In the genomic region with DNA sequence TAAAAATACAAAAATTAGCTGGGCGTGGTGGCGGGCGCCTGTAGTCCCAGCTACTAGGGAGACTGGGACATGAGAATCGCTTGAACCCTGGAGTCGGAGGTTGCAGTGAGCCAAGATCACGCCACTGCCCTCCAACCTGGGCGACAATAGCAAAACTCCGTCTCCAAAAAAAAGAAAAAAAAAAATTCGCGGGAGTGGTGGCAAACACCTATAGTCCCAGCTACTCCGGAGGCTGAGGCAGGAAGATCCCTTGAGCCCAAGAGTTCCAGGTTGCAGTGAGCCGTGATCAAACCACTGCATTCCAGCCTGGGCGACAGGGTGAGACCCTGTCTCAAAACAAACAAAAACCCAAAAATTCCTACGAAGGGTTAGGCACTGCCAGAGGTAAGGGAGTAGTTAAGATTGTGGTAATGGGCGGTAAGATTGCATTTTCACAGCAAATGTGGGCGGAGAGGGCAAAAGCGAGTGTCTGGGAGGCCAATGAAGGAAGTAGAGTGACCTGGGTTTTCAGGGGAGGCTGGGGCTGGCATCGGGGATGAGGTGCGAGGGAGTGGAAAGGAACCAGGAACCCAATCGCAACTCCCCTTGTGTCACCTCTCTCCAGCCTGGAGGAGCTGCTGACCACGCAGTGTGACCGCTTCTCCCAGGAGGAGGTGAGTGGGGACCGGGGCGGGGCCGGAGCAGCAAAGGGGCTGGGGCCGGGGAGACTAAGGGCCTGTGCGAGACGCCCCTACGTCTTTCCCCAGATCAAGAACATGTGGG, we compare ENCODE assay signal across 1 cellular context.
A peak's percentile ranks its signal among the peaks of the same experiment; 100 is the strongest.
TF ChIP-seq lines count a peak whose summit lies in the region.

No MANE protein-coding gene starts in this region.

TF ChIP-seq in HEK293, 187 proteins besides CTCF, POLR2A, EP300 and RAD21 (continued from another document):
- TF ChIP-seq ZNF776 (tag by site-specific recombination; IDR thresholded peaks at IDR 0.05; ENCODE audit: borderline replicate concordance): no peak
- no peak for TF ChIP-seq MZF1 (tag by site-specific recombination; IDR thresholded peaks at IDR 0.05; ENCODE audit: borderline replicate concordance)
- TF ChIP-seq ZNF626 (tag by site-specific recombination; IDR thresholded peaks at IDR 0.05): no peak
- no peak for TF ChIP-seq SP3 (tag by site-specific recombination; IDR thresholded peaks at IDR 0.05)
- peak; percentile 41; the same call in 1 of the 2 replicates for TF ChIP-seq ZBTB20 (tag by site-specific recombination; IDR thresholded peaks at IDR 0.05)
- no peak for TF ChIP-seq ZNF169 (tag by site-specific recombination; IDR thresholded peaks at IDR 0.05)
- TF ChIP-seq, protein P1, sequence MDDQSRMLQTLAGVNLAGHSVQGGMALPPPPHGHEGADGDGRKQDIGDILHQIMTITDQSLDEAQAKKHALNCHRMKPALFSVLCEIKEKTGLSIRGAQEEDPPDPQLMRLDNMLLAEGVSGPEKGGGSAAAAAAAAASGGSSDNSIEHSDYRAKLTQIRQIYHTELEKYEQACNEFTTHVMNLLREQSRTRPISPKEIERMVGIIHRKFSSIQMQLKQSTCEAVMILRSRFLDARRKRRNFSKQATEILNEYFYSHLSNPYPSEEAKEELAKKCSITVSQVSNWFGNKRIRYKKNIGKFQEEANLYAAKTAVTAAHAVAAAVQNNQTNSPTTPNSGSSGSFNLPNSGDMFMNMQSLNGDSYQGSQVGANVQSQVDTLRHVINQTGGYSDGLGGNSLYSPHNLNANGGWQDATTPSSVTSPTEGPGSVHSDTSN (CRISPR knock-in tag; IDR thresholded peaks at IDR 0.05): no peak; the same call in 1 of the 2 replicates
- TF ChIP-seq, protein P2, sequence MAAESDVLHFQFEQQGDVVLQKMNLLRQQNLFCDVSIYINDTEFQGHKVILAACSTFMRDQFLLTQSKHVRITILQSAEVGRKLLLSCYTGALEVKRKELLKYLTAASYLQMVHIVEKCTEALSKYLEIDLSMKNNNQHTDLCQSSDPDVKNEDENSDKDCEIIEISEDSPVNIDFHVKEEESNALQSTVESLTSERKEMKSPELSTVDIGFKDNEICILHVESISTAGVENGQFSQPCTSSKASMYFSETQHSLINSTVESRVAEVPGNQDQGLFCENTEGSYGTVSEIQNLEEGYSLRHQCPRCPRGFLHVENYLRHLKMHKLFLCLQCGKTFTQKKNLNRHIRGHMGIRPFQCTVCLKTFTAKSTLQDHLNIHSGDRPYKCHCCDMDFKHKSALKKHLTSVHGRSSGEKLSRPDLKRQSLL (tag by site-specific recombination; IDR thresholded peaks at IDR 0.05): no peak
- TF ChIP-seq, protein P3, sequence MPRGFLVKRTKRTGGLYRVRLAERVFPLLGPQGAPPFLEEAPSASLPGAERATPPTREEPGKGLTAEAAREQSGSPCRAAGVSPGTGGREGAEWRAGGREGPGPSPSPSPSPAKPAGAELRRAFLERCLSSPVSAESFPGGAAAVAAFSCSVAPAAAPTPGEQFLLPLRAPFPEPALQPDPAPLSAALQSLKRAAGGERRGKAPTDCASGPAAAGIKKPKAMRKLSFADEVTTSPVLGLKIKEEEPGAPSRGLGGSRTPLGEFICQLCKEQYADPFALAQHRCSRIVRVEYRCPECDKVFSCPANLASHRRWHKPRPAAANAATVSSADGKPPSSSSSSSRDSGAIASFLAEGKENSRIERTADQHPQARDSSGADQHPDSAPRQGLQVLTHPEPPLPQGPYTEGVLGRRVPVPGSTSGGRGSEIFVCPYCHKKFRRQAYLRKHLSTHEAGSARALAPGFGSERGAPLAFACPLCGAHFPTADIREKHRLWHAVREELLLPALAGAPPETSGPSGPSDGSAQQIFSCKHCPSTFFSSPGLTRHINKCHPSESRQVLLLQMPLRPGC (tag by site-specific recombination; IDR thresholded peaks at IDR 0.05): no peak
- TF ChIP-seq, protein P4, sequence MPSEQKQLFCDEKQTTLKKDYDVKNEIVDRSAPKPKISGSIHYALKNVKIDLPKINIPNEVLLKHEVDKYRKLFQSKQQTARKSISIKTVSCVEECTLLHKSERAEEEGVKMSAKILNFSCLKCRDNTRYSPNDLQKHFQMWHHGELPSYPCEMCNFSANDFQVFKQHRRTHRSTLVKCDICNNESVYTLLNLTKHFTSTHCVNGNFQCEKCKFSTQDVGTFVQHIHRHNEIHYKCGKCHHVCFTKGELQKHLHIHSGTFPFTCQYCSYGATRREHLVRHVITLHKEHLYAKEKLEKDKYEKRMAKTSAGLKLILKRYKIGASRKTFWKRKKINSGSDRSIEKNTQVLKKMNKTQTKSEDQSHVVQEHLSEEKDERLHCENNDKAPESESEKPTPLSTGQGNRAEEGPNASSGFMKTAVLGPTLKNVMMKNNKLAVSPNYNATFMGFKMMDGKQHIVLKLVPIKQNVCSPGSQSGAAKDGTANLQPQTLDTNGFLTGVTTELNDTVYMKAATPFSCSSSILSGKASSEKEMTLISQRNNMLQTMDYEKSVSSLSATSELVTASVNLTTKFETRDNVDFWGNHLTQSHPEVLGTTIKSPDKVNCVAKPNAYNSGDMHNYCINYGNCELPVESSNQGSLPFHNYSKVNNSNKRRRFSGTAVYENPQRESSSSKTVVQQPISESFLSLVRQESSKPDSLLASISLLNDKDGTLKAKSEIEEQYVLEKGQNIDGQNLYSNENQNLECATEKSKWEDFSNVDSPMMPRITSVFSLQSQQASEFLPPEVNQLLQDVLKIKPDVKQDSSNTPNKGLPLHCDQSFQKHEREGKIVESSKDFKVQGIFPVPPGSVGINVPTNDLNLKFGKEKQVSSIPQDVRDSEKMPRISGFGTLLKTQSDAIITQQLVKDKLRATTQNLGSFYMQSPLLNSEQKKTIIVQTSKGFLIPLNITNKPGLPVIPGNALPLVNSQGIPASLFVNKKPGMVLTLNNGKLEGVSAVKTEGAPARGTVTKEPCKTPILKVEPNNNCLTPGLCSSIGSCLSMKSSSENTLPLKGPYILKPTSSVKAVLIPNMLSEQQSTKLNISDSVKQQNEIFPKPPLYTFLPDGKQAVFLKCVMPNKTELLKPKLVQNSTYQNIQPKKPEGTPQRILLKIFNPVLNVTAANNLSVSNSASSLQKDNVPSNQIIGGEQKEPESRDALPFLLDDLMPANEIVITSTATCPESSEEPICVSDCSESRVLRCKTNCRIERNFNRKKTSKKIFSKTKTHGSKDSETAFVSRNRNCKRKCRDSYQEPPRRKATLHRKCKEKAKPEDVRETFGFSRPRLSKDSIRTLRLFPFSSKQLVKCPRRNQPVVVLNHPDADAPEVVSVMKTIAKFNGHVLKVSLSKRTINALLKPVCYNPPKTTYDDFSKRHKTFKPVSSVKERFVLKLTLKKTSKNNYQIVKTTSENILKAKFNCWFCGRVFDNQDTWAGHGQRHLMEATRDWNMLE (tag by site-specific recombination; conservative IDR thresholded peaks at IDR 0.05; ENCODE audit: low read depth): no peak; the same call in 1 of the 2 replicates
- no peak for TF ChIP-seq ZNF571 (tag by site-specific recombination; IDR thresholded peaks at IDR 0.05)
- TF ChIP-seq, protein P5, sequence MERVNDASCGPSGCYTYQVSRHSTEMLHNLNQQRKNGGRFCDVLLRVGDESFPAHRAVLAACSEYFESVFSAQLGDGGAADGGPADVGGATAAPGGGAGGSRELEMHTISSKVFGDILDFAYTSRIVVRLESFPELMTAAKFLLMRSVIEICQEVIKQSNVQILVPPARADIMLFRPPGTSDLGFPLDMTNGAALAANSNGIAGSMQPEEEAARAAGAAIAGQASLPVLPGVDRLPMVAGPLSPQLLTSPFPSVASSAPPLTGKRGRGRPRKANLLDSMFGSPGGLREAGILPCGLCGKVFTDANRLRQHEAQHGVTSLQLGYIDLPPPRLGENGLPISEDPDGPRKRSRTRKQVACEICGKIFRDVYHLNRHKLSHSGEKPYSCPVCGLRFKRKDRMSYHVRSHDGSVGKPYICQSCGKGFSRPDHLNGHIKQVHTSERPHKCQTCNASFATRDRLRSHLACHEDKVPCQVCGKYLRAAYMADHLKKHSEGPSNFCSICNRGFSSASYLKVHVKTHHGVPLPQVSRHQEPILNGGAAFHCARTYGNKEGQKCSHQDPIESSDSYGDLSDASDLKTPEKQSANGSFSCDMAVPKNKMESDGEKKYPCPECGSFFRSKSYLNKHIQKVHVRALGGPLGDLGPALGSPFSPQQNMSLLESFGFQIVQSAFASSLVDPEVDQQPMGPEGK (tag by site-specific recombination; IDR thresholded peaks at IDR 0.05): peak; percentile 85; the same call in 1 of the 2 replicates
- no peak for TF ChIP-seq HOXD13 (CRISPR knock-in tag; IDR thresholded peaks at IDR 0.05; ENCODE audit: borderline replicate concordance)
- TF ChIP-seq GLI4 (tag by site-specific recombination; IDR thresholded peaks at IDR 0.05): 0 out of 2 replicates have a peak, but pooled peaks have one; percentile 59
- no peak for TF ChIP-seq RBAK (tag by site-specific recombination; IDR thresholded peaks at IDR 0.05)
- no peak for TF ChIP-seq ZNF211 (tag by site-specific recombination; IDR thresholded peaks at IDR 0.05; ENCODE audit: low read depth)
- peak; percentile 92 for TF ChIP-seq ZFHX2 (tag by site-specific recombination; conservative IDR thresholded peaks at IDR 0.05)
- TF ChIP-seq ZNF600 (tag by site-specific recombination; IDR thresholded peaks at IDR 0.05): 0 out of 2 replicates have a peak, but pooled peaks have one; percentile 31
- TF ChIP-seq, protein P6, sequence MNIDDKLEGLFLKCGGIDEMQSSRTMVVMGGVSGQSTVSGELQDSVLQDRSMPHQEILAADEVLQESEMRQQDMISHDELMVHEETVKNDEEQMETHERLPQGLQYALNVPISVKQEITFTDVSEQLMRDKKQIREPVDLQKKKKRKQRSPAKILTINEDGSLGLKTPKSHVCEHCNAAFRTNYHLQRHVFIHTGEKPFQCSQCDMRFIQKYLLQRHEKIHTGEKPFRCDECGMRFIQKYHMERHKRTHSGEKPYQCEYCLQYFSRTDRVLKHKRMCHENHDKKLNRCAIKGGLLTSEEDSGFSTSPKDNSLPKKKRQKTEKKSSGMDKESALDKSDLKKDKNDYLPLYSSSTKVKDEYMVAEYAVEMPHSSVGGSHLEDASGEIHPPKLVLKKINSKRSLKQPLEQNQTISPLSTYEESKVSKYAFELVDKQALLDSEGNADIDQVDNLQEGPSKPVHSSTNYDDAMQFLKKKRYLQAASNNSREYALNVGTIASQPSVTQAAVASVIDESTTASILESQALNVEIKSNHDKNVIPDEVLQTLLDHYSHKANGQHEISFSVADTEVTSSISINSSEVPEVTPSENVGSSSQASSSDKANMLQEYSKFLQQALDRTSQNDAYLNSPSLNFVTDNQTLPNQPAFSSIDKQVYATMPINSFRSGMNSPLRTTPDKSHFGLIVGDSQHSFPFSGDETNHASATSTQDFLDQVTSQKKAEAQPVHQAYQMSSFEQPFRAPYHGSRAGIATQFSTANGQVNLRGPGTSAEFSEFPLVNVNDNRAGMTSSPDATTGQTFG (tag by site-specific recombination; IDR thresholded peaks at IDR 0.05; ENCODE audit: borderline replicate concordance): peak; percentile 55; the same call in 1 of the 2 replicates
- TF ChIP-seq ZSCAN30 (tag by site-specific recombination; IDR thresholded peaks at IDR 0.05): no peak
- no peak for TF ChIP-seq ZNF561 (tag by site-specific recombination; IDR thresholded peaks at IDR 0.05; ENCODE audit: borderline replicate concordance)
- TF ChIP-seq ZNF394 (tag by site-specific recombination; IDR thresholded peaks at IDR 0.05; ENCODE audit: borderline replicate concordance): peak; percentile 58; the same call in 1 of the 2 replicates
- TF ChIP-seq SP7 (tag by site-specific recombination; IDR thresholded peaks at IDR 0.05): 0 out of 2 replicates have a peak, but pooled peaks have one; percentile 44
- peak; percentile 89 for TF ChIP-seq EGR2 (tag by site-specific recombination; IDR thresholded peaks at IDR 0.05; ENCODE audit: low read depth)
- TF ChIP-seq MEIS1 (CRISPR knock-in tag; IDR thresholded peaks at IDR 0.05; ENCODE audit: borderline replicate concordance): no peak
- TF ChIP-seq ZNF670 (tag by site-specific recombination; IDR thresholded peaks at IDR 0.05; ENCODE audit: low read depth): no peak
- TF ChIP-seq, protein P7, sequence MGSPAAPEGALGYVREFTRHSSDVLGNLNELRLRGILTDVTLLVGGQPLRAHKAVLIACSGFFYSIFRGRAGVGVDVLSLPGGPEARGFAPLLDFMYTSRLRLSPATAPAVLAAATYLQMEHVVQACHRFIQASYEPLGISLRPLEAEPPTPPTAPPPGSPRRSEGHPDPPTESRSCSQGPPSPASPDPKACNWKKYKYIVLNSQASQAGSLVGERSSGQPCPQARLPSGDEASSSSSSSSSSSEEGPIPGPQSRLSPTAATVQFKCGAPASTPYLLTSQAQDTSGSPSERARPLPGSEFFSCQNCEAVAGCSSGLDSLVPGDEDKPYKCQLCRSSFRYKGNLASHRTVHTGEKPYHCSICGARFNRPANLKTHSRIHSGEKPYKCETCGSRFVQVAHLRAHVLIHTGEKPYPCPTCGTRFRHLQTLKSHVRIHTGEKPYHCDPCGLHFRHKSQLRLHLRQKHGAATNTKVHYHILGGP (tag by site-specific recombination; IDR thresholded peaks at IDR 0.05): no peak
- TF ChIP-seq, protein P8, sequence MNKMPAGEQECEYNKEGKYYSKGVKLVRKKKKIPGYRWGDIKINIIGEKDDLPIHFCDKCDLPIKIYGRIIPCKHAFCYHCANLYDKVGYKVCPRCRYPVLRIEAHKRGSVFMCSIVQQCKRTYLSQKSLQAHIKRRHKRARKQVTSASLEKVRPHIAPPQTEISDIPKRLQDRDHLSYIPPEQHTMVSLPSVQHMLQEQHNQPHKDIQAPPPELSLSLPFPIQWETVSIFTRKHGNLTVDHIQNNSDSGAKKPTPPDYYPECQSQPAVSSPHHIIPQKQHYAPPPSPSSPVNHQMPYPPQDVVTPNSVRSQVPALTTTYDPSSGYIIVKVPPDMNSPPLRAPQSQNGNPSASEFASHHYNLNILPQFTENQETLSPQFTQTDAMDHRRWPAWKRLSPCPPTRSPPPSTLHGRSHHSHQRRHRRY (tag by site-specific recombination; IDR thresholded peaks at IDR 0.05): no peak
- TF ChIP-seq, protein P9, sequence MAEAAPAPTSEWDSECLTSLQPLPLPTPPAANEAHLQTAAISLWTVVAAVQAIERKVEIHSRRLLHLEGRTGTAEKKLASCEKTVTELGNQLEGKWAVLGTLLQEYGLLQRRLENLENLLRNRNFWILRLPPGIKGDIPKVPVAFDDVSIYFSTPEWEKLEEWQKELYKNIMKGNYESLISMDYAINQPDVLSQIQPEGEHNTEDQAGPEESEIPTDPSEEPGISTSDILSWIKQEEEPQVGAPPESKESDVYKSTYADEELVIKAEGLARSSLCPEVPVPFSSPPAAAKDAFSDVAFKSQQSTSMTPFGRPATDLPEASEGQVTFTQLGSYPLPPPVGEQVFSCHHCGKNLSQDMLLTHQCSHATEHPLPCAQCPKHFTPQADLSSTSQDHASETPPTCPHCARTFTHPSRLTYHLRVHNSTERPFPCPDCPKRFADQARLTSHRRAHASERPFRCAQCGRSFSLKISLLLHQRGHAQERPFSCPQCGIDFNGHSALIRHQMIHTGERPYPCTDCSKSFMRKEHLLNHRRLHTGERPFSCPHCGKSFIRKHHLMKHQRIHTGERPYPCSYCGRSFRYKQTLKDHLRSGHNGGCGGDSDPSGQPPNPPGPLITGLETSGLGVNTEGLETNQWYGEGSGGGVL (tag by site-specific recombination; IDR thresholded peaks at IDR 0.05): peak; percentile 81
